ENCODE assay signal across 25 cellular contexts in genomic region chr22:22010358-22010757, GRCh38.
"Had no signal": no experiment of that assay in that cellular context is flagged by ENCODE, and none has a peak within 500 bp of the region (broad histone marks: within the 10 kb centered on the region; RNA-seq: fewer than 3 reads in every experiment).

No MANE protein-coding gene starts in this region.

- H3K27ac ChIP-seq: dorsolateral prefrontal cortex, gastrocnemius medialis, heart left ventricle, hepatocyte, neural progenitor cell, parathyroid adenoma, prostate gland, right atrium auricular region, sigmoid colon, testis, tibial artery had no signal

- H2AFZ ChIP-seq: hepatocyte, neural progenitor cell, parathyroid adenoma had no signal

- H3K27me3 ChIP-seq: right atrium auricular region, testis had no signal

- H3K4me1 ChIP-seq: gastrocnemius medialis, heart left ventricle, neural progenitor cell, parathyroid adenoma, prostate gland, right atrium auricular region, sigmoid colon, testis, tibial artery had no signal

- H3K36me3 ChIP-seq: gastrocnemius medialis, heart left ventricle, neural progenitor cell, prostate gland, right atrium auricular region, sigmoid colon, tibial artery had no signal

- H3K4me3 ChIP-seq: dorsolateral prefrontal cortex, gastrocnemius medialis, heart left ventricle, hepatocyte, neural progenitor cell, prostate gland, right atrium auricular region, sigmoid colon, testis, tibial artery had no signal

- H3K79me2 ChIP-seq: hepatocyte, parathyroid adenoma had no signal

- H3K36me3 Mint-ChIP-seq: naive thymus-derived CD4-positive, alpha-beta T cell; neural progenitor cell; stimulated activated effector memory CD8-positive, alpha-beta T cell treated with anti-CD3 and anti-CD28 coated beads, Interleukin-12 subunit alpha, Interleukin-12 subunit beta, amount 100 ng/mL, for 72 hours; type B pancreatic cell had no signal

- FAIRE-seq: colon, kidney had no signal

- H3K4me2 ChIP-seq: hepatocyte, neural progenitor cell had no signal

- DNase-seq: dorsolateral prefrontal cortex; effector CD4-positive, alpha-beta T cell; gastrocnemius medialis; heart left ventricle; kidney; mesendoderm; midbrain; naive thymus-derived CD4-positive, alpha-beta T cell; sigmoid colon; stimulated activated CD4-positive, alpha-beta T cell treated with anti-CD3 and anti-CD28 coated beads, Interleukin-2, amount 100 ng/mL, for 24 hours; stimulated activated CD4-positive, alpha-beta T cell treated with anti-CD3 and anti-CD28 coated beads, Interleukin-4, amount 100 ng/mL, for 24 hours; stimulated activated naive CD8-positive, alpha-beta T cell treated with anti-CD3 and anti-CD28 coated beads, Interleukin-15, Interleukin-2, amounts not matched to agents 100 U/mL and 50 U/mL, for 24 hours; substantia nigra; testis; tibial artery had no signal

- ATAC-seq: gastrocnemius medialis; heart left ventricle; left lobe of liver; naive thymus-derived CD4-positive, alpha-beta T cell had no signal

- H3K4me1 Mint-ChIP-seq: nephron; neural progenitor cell; stimulated activated effector memory CD8-positive, alpha-beta T cell treated with anti-CD3 and anti-CD28 coated beads, Interleukin-12 subunit alpha, Interleukin-12 subunit beta, amount 100 ng/mL, for 72 hours had no signal

- H3K4me3 Mint-ChIP-seq: naive thymus-derived CD4-positive, alpha-beta T cell; nephron; neural progenitor cell; stimulated activated effector memory CD8-positive, alpha-beta T cell treated with anti-CD3 and anti-CD28 coated beads, Interleukin-12 subunit alpha, Interleukin-12 subunit beta, amount 100 ng/mL, for 72 hours; type B pancreatic cell had no signal

- H3K27ac Mint-ChIP-seq: naive thymus-derived CD4-positive, alpha-beta T cell; nephron; neural progenitor cell; stimulated activated effector memory CD8-positive, alpha-beta T cell treated with anti-CD3 and anti-CD28 coated beads, Interleukin-12 subunit alpha, Interleukin-12 subunit beta, amount 100 ng/mL, for 72 hours; type B pancreatic cell had no signal

- H3K9me3 Mint-ChIP-seq: stimulated activated effector memory CD8-positive, alpha-beta T cell treated with anti-CD3 and anti-CD28 coated beads, Interleukin-12 subunit alpha, Interleukin-12 subunit beta, amount 100 ng/mL, for 72 hours had no signal
